Comparison of ENCODE assay signal across 24 cellular contexts in genomic region chr4:122686709-122687108, GRCh38.
"Had no signal": no experiment of that assay in that cellular context is flagged by ENCODE, and none has a peak within 500 bp of the region (broad histone marks: within the 10 kb centered on the region; RNA-seq: fewer than 3 reads in every experiment).

No MANE protein-coding gene starts in this region.

- H3K27ac Mint-ChIP-seq: naive B cell, progenitor cell of endocrine pancreas had no signal

- FAIRE-seq: colon, keratinocyte, TTC549 had no signal

- H3K4me3 ChIP-seq: lung, thyroid gland, upper lobe of right lung had no signal

- DNase-seq: activated CD4-positive, alpha-beta T cell treated with anti-CD3 and anti-CD28 coated beads, Interleukin-2, amount 50 U/mL, for 4 hours; activated CD4-positive, CD25-positive, alpha-beta regulatory T cell treated with anti-CD3 and anti-CD28 coated beads, Interleukin-2, amount 50 U/mL, for 72 hours; activated CD8-positive, alpha-beta memory T cell treated with anti-CD3 and anti-CD28 coated beads, Interleukin-2, amount 50 U/mL, for 48 hours; activated gamma-delta T cell; activated T-cell treated with anti-CD3 and anti-CD28 coated beads, Interleukin-2, amount 50 U/mL, for 48 hours; aorta; caudate nucleus; effector memory CD4-positive, alpha-beta T cell; foreskin keratinocyte; naive B cell; retina; stimulated activated CD4-positive, alpha-beta T cell treated with anti-CD3 and anti-CD28 coated beads, Interleukin-4, amount 100 ng/mL, for 1 hour; stimulated activated naive CD4-positive, alpha-beta T cell treated with Interleukin-2 at 50 U/mL for 16 hours; substantia nigra; thyroid gland; upper lobe of right lung; WERI-Rb-1 had no signal

- H3K4me1 Mint-ChIP-seq: naive B cell had no signal

- H3K27me3 ChIP-seq: foreskin keratinocyte, thyroid gland, upper lobe of right lung had no signal

- H3K27ac ChIP-seq: foreskin keratinocyte, thyroid gland, upper lobe of right lung, WERI-Rb-1 had no signal

- ATAC-seq: foreskin keratinocyte, left lobe of liver, upper lobe of right lung had no signal

- H3K36me3 ChIP-seq: thyroid gland, upper lobe of right lung, WERI-Rb-1 had no signal

- H3K4me1 ChIP-seq: foreskin keratinocyte, thyroid gland had no signal

- H3K36me3 Mint-ChIP-seq: brain, naive B cell had no signal

- H3K4me3 Mint-ChIP-seq: brain had no signal

- H3K27me3 Mint-ChIP-seq: progenitor cell of endocrine pancreas had no signal

- H3K9me3 ChIP-seq: thyroid gland, upper lobe of right lung had no signal
